ENCODE assay signal across 19 cellular contexts in the genomic region with DNA sequence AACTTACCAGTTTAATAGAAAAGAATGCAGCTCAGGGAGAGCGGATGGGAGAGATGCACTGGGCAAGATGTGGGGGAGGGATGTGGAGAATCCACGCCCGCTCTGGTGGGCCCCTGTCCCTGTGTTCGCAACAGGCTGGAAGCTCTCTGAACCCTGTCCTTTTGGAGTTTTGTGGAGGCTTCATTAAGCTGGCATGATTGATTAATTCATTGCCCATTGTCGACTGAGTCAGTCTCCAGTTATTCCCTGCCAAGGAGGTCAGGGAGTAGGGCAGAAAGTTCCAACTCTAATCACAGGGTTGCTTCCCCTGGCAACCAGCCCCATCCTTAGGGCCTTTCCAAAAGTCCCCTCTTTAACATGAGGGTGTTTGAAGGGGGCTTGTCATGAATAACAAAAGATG.
"Had no signal": no experiment of that assay in that cellular context is flagged by ENCODE, and none has a peak within 500 bp of the region (broad histone marks: within the 10 kb centered on the region; RNA-seq: fewer than 3 reads in every experiment).

No MANE protein-coding gene starts in this region.

- H3K27ac Mint-ChIP-seq: activated naive CD8-positive, alpha-beta T cell treated with anti-CD3 and anti-CD28 coated beads for 36 hours; activated T-helper 1 cell treated with anti-CD3 and anti-CD28 coated beads, Interleukin-12 subunit alpha, Interleukin-12 subunit beta, Interleukin-2, Interleukin-4 antibody, amounts not matched to agents 30 ng/mL and 10 ng/mL and 1 ng/mL, durations not matched to agents 14 hours and 24 hours and 36 hours; endodermal cell; memory B cell; natural killer cell had no signal

- H3K9me3 Mint-ChIP-seq: activated naive CD8-positive, alpha-beta T cell treated with anti-CD3 and anti-CD28 coated beads for 36 hours; activated T-helper 1 cell treated with anti-CD3 and anti-CD28 coated beads, Interleukin-12 subunit alpha, Interleukin-12 subunit beta, Interleukin-2, Interleukin-4 antibody, amounts not matched to agents 30 ng/mL and 10 ng/mL and 1 ng/mL, durations not matched to agents 14 hours and 24 hours and 36 hours; natural killer cell had no signal

- H3K4me3 Mint-ChIP-seq: activated naive CD8-positive, alpha-beta T cell treated with anti-CD3 and anti-CD28 coated beads for 36 hours; activated T-helper 1 cell treated with anti-CD3 and anti-CD28 coated beads, Interleukin-12 subunit alpha, Interleukin-12 subunit beta, Interleukin-2, Interleukin-4 antibody, amounts not matched to agents 30 ng/mL and 10 ng/mL and 1 ng/mL, durations not matched to agents 14 hours and 24 hours and 36 hours; endodermal cell; memory B cell; natural killer cell had no signal

- H3K27ac ChIP-seq: cardiac muscle cell, dorsolateral prefrontal cortex, gastroesophageal sphincter, tibial artery had no signal

- H3K4me1 Mint-ChIP-seq: activated naive CD8-positive, alpha-beta T cell treated with anti-CD3 and anti-CD28 coated beads for 36 hours; memory B cell; natural killer cell had no signal

- ATAC-seq: gastroesophageal sphincter, natural killer cell had no signal

- H3K36me3 Mint-ChIP-seq: activated naive CD8-positive, alpha-beta T cell treated with anti-CD3 and anti-CD28 coated beads for 36 hours; memory B cell; natural killer cell had no signal

- DNase-seq: activated CD4-positive, alpha-beta T cell treated with anti-CD3 and anti-CD28 coated beads, Interleukin-2, amount 50 U/mL, for 48 hours; activated naive CD4-positive, alpha-beta T cell; activated naive CD8-positive, alpha-beta T cell treated with anti-CD3 and anti-CD28 coated beads for 36 hours; amniotic stem cell; endodermal cell; heart left ventricle; kidney; natural killer cell; nucleus accumbens; retina; stimulated activated naive CD4-positive, alpha-beta T cell; SW 1271; T-helper 2 cell had no signal
